8 cellular contexts compared by ENCODE assay signal in the genomic region with DNA sequence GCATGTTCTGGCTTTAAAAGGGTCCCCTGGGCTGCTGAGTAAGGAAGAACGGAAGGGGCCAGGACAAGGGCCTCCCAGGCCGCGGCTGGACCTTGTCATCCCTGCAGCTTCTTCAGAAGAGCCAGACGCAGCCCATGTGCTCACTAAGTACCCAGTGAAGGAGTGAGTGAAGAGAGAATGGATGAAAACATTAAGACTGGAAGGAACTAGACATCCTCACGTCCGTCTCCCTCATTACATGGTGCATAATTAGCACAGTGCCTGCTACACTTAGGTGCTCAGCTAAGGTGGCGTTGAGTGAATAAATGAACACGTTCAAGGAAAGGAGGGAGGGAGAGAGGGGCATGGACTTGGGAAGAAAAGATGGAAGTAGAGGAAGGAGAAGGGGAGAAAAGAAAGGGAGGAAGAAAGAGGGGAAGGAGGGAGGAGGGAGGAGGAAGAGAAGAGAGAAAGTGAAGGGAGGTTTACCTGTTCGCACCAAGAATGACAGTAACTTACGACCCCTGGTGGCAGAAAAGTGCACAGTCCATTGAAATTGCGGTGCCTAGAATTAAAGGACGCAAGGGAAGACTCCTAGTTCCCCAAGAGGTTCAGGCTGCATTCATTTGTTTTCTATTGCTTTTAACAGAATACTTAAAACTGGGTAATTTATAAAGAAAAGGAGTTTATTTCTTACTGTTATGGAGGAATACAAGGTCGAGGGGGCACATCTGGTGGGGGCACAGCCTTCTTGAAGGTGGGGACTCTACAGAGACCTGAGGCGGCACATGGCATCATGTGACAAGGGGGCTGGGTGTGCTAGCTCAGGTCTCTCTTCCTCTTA. TPM values are rescaled to one million over a fixed set of nuclear protein-coding genes. Genes with fewer than 3 reads are reported as not detected.
A peak's percentile ranks its signal among the peaks of the same experiment; 100 is the strongest.
DNase-seq lines count a peak whose midpoint lies in the region; ATAC-seq, FAIRE-seq and TF ChIP-seq lines count a peak whose summit lies in the region.

No MANE protein-coding gene starts in this region.

- TF ChIP-seq CTCF in GM12864 (IDR thresholded peaks at IDR 0.05; ENCODE audit: low read depth, low read length, missing control alignments) (peak; percentile 91), astrocyte (IDR thresholded peaks at IDR 0.05; ENCODE audit: insufficient read depth, low read depth, low read length) (peak; percentile 85)

- DNase-seq in GM12864 (ENCODE audit: low read depth): peak; percentile 33
- peak; percentile 57 to 80 (median 63) for DNase-seq in NCI-H1417 (lab: John Stamatoyannopoulos, UW)
- DNase-seq in T-helper 2 cell treated with Interferon-gamma antibody and Interleukin-4, amounts not matched to agents 5 μg/mL and 100 μg/mL, for 36 hours (ENCODE audit: low spot score): peak; percentile 42
- no peak for DNase-seq in astrocyte (ENCODE audit: low read depth)
- peak; percentile 91 for DNase-seq in inferior parietal cortex (ENCODE audit: extremely low spot score)
- DNase-seq in stimulated activated CD4-positive, alpha-beta T cell treated with anti-CD3 and anti-CD28 coated beads, Interleukin-1b, Interleukin-23, amount 100 ng/mL, for 24 hours (ENCODE audit: low read depth in 4 of 4, low spot score in 1 of 4): peak; percentile 43 to 51 (median 50)

- peaks cover 20% of the 10 kb centered on the region for H3K4me1 Mint-ChIP-seq in T-helper 2 cell treated with Interferon-gamma antibody and Interleukin-4, amounts not matched to agents 5 μg/mL and 100 μg/mL, for 36 hours (ENCODE audit: low read depth)
- H3K4me1 Mint-ChIP-seq in astrocyte (ENCODE audit: low read depth, unreplicated experiment): peaks cover 10% of the 10 kb centered on the region

- no peaks in the 10 kb centered on the region for H3K27me3 Mint-ChIP-seq in T-helper 2 cell treated with Interferon-gamma antibody and Interleukin-4, amounts not matched to agents 5 μg/mL and 100 μg/mL, for 36 hours (ENCODE audit: low read depth)
- no peaks in the 10 kb centered on the region for H3K27me3 Mint-ChIP-seq in astrocyte (ENCODE audit: low read depth, unreplicated experiment)

- H3K4me2 ChIP-seq in astrocyte (ENCODE audit: low read length): no peak overlapping the region

- H3K4me1 ChIP-seq in astrocyte (ENCODE audit: insufficient read depth, low read length): peaks cover 4% of the 10 kb centered on the region

- no peak for ATAC-seq in GM19324 (IDR thresholded peaks at IDR 0.05; ENCODE audit: low FRiP score, unreplicated experiment)
- no peak for ATAC-seq in GM21515 (IDR thresholded peaks at IDR 0.05; ENCODE audit: unreplicated experiment)

- H3K79me2 ChIP-seq in astrocyte (ENCODE audit: insufficient read depth, low read length): peaks cover 43% of the 10 kb centered on the region

- H3K36me3 ChIP-seq in astrocyte (ENCODE audit: insufficient read depth, low read length): peaks cover 14% of the 10 kb centered on the region

- H2AFZ ChIP-seq in astrocyte (ENCODE audit: low read depth, low read length): no peak overlapping the region

- H3K36me3 Mint-ChIP-seq in T-helper 2 cell treated with Interferon-gamma antibody and Interleukin-4, amounts not matched to agents 5 μg/mL and 100 μg/mL, for 36 hours (ENCODE audit: low read depth): peaks cover 16% of the 10 kb centered on the region
- peaks cover 8% of the 10 kb centered on the region for H3K36me3 Mint-ChIP-seq in astrocyte (ENCODE audit: low read depth, unreplicated experiment)

- FAIRE-seq in astrocyte (lab: Jason Lieb, UNC): no peak

- no peaks in the 10 kb centered on the region for H3K9me3 Mint-ChIP-seq in T-helper 2 cell treated with Interferon-gamma antibody and Interleukin-4, amounts not matched to agents 5 μg/mL and 100 μg/mL, for 36 hours
- no peaks in the 10 kb centered on the region for H3K9me3 Mint-ChIP-seq in astrocyte (ENCODE audit: unreplicated experiment)

- H3K9ac ChIP-seq in astrocyte (ENCODE audit: low read length): no peak overlapping the region

- H4K20me1 ChIP-seq in astrocyte (ENCODE audit: insufficient read depth, low read length): peaks cover 41% of the 10 kb centered on the region

- no peaks in the 10 kb centered on the region for H3K9me3 ChIP-seq in astrocyte (ENCODE audit: insufficient read depth, low read depth, low read length)

- no peaks in the 10 kb centered on the region for H3K27me3 ChIP-seq in astrocyte (ENCODE audit: insufficient read depth, low read length)

- no peak overlapping the region for H3K4me3 Mint-ChIP-seq in T-helper 2 cell treated with Interferon-gamma antibody and Interleukin-4, amounts not matched to agents 5 μg/mL and 100 μg/mL, for 36 hours
- H3K4me3 Mint-ChIP-seq in astrocyte (ENCODE audit: unreplicated experiment): no peak overlapping the region

- H3K27ac Mint-ChIP-seq in T-helper 2 cell treated with Interferon-gamma antibody and Interleukin-4, amounts not matched to agents 5 μg/mL and 100 μg/mL, for 36 hours: no peak overlapping the region
- no peak overlapping the region for H3K27ac Mint-ChIP-seq in astrocyte (ENCODE audit: unreplicated experiment)

- no peak overlapping the region for H3K27ac ChIP-seq in astrocyte (ENCODE audit: low read depth, low read length)

- H3K4me3 ChIP-seq in GM12864 (ENCODE audit: low read depth, low read length) (no peak overlapping the region), astrocyte (ENCODE audit: insufficient read depth, low read depth, low read length) (no peak overlapping the region)

RNA-seq across cellular contexts. Expression of a gene that starts 8.0 kb away (rescaled TPM):
- total RNA-seq in astrocyte: 16.0 and 16.7 TPM in 2 replicates

RNA-seq across cellular contexts. Expression of a gene that starts 28.2 kb away (rescaled TPM):
- total RNA-seq in astrocyte: 12.7 and 16.1 TPM in 2 replicates

RNA-seq across cellular contexts. Expression of a gene that starts 30.0 kb away (rescaled TPM):
- total RNA-seq in astrocyte: 0.50 and 0.66 TPM in 2 replicates
